In the genomic region with DNA sequence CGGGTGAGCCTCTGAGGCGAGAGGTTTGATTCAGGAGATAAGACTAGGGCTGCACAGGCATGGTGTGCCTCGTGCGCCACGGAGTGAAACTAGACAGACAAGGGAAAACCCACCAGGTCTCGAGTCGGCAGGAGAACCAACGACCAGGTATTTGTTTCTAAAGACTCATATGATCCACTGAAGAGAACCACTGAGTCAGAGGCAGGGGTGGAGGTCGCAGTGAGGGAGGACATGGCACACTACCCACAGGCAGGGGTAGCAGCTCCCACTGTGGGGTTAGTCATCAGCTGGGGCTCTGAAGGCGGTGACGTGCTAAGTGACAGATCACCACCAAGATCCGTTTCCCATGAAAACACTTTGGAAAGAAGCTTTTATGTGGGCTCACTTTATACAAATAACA, we compare ENCODE assay signal across 9 cellular contexts. TPM values are rescaled to one million over a fixed set of nuclear protein-coding genes. Genes with fewer than 3 reads are reported as not detected.
DNase-seq lines count a peak whose midpoint lies in the region; ATAC-seq, FAIRE-seq and TF ChIP-seq lines count a peak whose summit lies in the region.
"Had no signal": no experiment of that assay in that cellular context is flagged by ENCODE, and none has a peak within 500 bp of the region (broad histone marks: within the 10 kb centered on the region; RNA-seq: fewer than 3 reads in every experiment).

No MANE protein-coding gene starts in this region.

- H3K4me1 Mint-ChIP-seq in WTC11: peaks cover 53% of the 10 kb centered on the region

- H2AFZ ChIP-seq in K562 (ENCODE audit: low read depth, low read length): no peak overlapping the region

- no peaks in the 10 kb centered on the region for H3K27me3 ChIP-seq in K562 (ENCODE audit: control insufficient read depth in 2 of 2, insufficient read depth in 2 of 2, low read length in 2 of 2)
- H3K27me3 ChIP-seq in A673 (replicated peaks; ENCODE audit: insufficient read depth, low read depth, low read length, poor library complexity): no peaks in the 10 kb centered on the region
- H3K27me3 ChIP-seq in esophagus squamous epithelium: no peaks in the 10 kb centered on the region
- H3K27me3 ChIP-seq: heart right ventricle had no signal

- DNase-seq in CD1c-positive myeloid dendritic cell (ENCODE audit: extremely low spot score): peak; percentile 75
- DNase-seq in WTC11 (ENCODE audit: low spot score): no peak
- no peak for DNase-seq in K562 (ENCODE audit: extremely low read depth in 1 of 4, low spot score in 3 of 4)
- peak; percentile 77 for DNase-seq in stimulated activated CD4-positive, alpha-beta T cell treated with anti-CD3 and anti-CD28 coated beads, Interleukin-12 subunit alpha, Interleukin-12 subunit beta, amount 100 ng/mL, for 4 hours
- DNase-seq in GM19239 (ENCODE audit: insufficient read length, low spot score): no peak
- DNase-seq in A673 (ENCODE audit: low spot score): no peak
- DNase-seq in esophagus squamous epithelium (lab: John Stamatoyannopoulos, UW): no peak
- no peak for DNase-seq in Right ventricle myocardium inferior (ENCODE audit: missing footprints)
- DNase-seq: heart right ventricle had no signal

- CTCF ChIA-PET in WTC11 (lab: Charles Lee): no interaction called here
- CTCF ChIA-PET in K562 (lab: Yijun Ruan, JAX; ENCODE audit: low intra/inter-chr PET ratio): no interaction called here
- CTCF ChIA-PET in A673 (lab: Charles Lee): no interaction called here

- BruUV-seq in K562 (replicated peaks; lab: Mats Ljungman, UMichigan): no TSS peak
- no TSS peak for BruUV-seq in A673 (replicated peaks; lab: Mats Ljungman, UMichigan)

- no peaks in the 10 kb centered on the region for H3K9me3 ChIP-seq in K562 (replicated peaks; ENCODE audit: control insufficient read depth, insufficient read depth, low read depth, low read length)
- no peaks in the 10 kb centered on the region for H3K9me3 ChIP-seq in A673 (ENCODE audit: low read depth, low read length, poor library complexity, severe bottlenecking)
- no peaks in the 10 kb centered on the region for H3K9me3 ChIP-seq in esophagus squamous epithelium
- H3K9me3 ChIP-seq: heart right ventricle had no signal

- H3K9me1 ChIP-seq in K562 (ENCODE audit: control insufficient read depth, insufficient read depth, low read length): no peaks in the 10 kb centered on the region

- H3K4me2 ChIP-seq in K562 (ENCODE audit: insufficient read depth, low read length): no peak overlapping the region

- H4K20me1 ChIP-seq in K562 (replicated peaks; ENCODE audit: control insufficient read depth, insufficient read depth, low read length): peaks cover 13% of the 10 kb centered on the region; the same call in 1 of the 2 replicates

- H3K36me3 Mint-ChIP-seq in WTC11: peaks cover 3% of the 10 kb centered on the region; the same call in 1 of the 2 replicates

- no peak for TF ChIP-seq EP300 in K562 (IDR thresholded peaks at IDR 0.05; ENCODE audit: low read length)

- H3K27me3 Mint-ChIP-seq in WTC11 (ENCODE audit: low read depth): no peaks in the 10 kb centered on the region

- no peak for ATAC-seq in WTC11
- no peak for ATAC-seq in K562
- no peak for ATAC-seq in Right ventricle myocardium inferior

- H3K27ac Mint-ChIP-seq in WTC11: peak overlapping the region; percentile 60

- FAIRE-seq in K562 (lab: Jason Lieb, UNC): no peak
- FAIRE-seq in GM19239 (lab: Jason Lieb, UNC): no peak

- H3K4me1 ChIP-seq in K562 (replicated peaks in 1 of 2; ENCODE audit: control insufficient read depth in 2 of 2, insufficient read depth in 2 of 2, low read length in 2 of 2) (peaks cover 0 to 3% of the 10 kb centered on the region in 2 experiments; a peak in 3 of 5 replicates), A673 (ENCODE audit: insufficient read depth, low read length, poor library complexity, severe bottlenecking) (peaks cover 27% of the 10 kb centered on the region), esophagus squamous epithelium (peaks cover 13 to 96% (median 47%) of the 10 kb centered on the region in 3 donors)

- peak overlapping the region in 1 of 2 experiments; percentile 62; a peak in 1 of 4 replicates for H3K9ac ChIP-seq in K562 (ENCODE audit: insufficient read depth in 1 of 2, low read depth in 2 of 2, low read length in 2 of 2)

- TF ChIP-seq CTCF in WTC11 (IDR thresholded peaks at IDR 0.05) (no peak), K562 (IDR thresholded peaks at IDR 0.05 in 2 of 3, conservative IDR thresholded peaks at IDR 0.05 in 1 of 3; ENCODE audit: insufficient read depth in 2 of 3, low read depth in 1 of 3, low read length in 3 of 3) (no peak), A673 (conservative IDR thresholded peaks at IDR 0.05; ENCODE audit: low read depth, low read length) (no peak), esophagus squamous epithelium (IDR thresholded peaks at IDR 0.05) (no peak)

- H3K4me3 ChIP-seq in K562: no peak overlapping the region
- H3K4me3 ChIP-seq in A673 (ENCODE audit: low read depth, low read length, poor library complexity, severe bottlenecking): no peak overlapping the region
- peak overlapping the region in 1 of 4 donors; percentile 42 for H3K4me3 ChIP-seq in esophagus squamous epithelium
- H3K4me3 ChIP-seq: heart right ventricle had no signal

- no peak overlapping the region for H3K27ac ChIP-seq in K562 (ENCODE audit: extremely low read depth, low read depth, low read length)
- H3K27ac ChIP-seq in A673 (ENCODE audit: low read depth, low read length, poor library complexity, severe bottlenecking): no peak overlapping the region
- peak overlapping the region in 1 of 4 donors; percentile 30 for H3K27ac ChIP-seq in esophagus squamous epithelium

- TF ChIP-seq RAD21 in K562 (CRISPR knock-in tag; conservative IDR thresholded peaks at IDR 0.05 in 1 of 2, IDR thresholded peaks at IDR 0.05 in 1 of 2): no peak

- TF ChIP-seq POLR2A in K562 (conservative IDR thresholded peaks at IDR 0.05) (no peak), esophagus squamous epithelium (IDR thresholded peaks at IDR 0.05) (no peak)

- WGBS in K562 (ENCODE audit: insufficient coverage, low coverage, missing lambda C conversion rate): 61% methylated on average over 12 of the region's 12 CpGs
- WGBS in esophagus squamous epithelium, 2 donors: 61 to 71% methylated on average over 12 of the region's 12 CpGs

- no peaks in the 10 kb centered on the region for H3K9me3 Mint-ChIP-seq in WTC11

- no peak overlapping the region for H3K4me3 Mint-ChIP-seq in WTC11

- POLR2A ChIA-PET in WTC11 (lab: Charles Lee) (no interaction called here), K562 (lab: Yijun Ruan, JAX) (interaction anchor here (0.5 to 1.3 kb wide), 3 partner anchors 10 to 33 kb away, joined by 3 to 4 read pairs (median 3); no protein-coding TSS in a partner anchor), A673 (lab: Charles Lee; ENCODE audit: low non-redundant PET) (no interaction called here)

- intact Hi-C loops in K562 (cut with micrococcal nuclease) (no loop called here), A673 (cut with micrococcal nuclease; ENCODE audit: unreplicated experiment) (no loop called here), esophagus squamous epithelium (cut with DNase I) (no loop called here), Right ventricle myocardium inferior (cut with DNase I) (no loop called here)

- H3K36me3 ChIP-seq in K562 (ENCODE audit: control insufficient read depth, insufficient read depth, low read length) (no peaks in the 10 kb centered on the region), A673 (ENCODE audit: insufficient read depth, low read length, poor library complexity, severe bottlenecking) (no peaks in the 10 kb centered on the region), esophagus squamous epithelium (no peaks in the 10 kb centered on the region)

- in situ Hi-C loops in K562 (cut with MboI): no loop called here

- peaks cover 56% of the 10 kb centered on the region for H3K79me2 ChIP-seq in K562 (ENCODE audit: control insufficient read depth, insufficient read depth, low read length)

TF ChIP-seq in WTC11, 78 proteins besides CTCF, POLR2A, EP300 and RAD21 (continues in another document):
- TF ChIP-seq NR1H2 (CRISPR knock-in tag; IDR thresholded peaks at IDR 0.05): no peak

TF ChIP-seq in K562, 482 proteins besides CTCF, POLR2A, EP300 and RAD21 (continues in another document):
- TF ChIP-seq ZNF76 (CRISPR knock-in tag; IDR thresholded peaks at IDR 0.05; ENCODE audit: borderline replicate concordance) (no peak), DLX4 (CRISPR knock-in tag; IDR thresholded peaks at IDR 0.05) (no peak), TCF7 (IDR thresholded peaks at IDR 0.05; ENCODE audit: borderline replicate concordance) (no peak), FOSL1 (tag; conservative IDR thresholded peaks at IDR 0.05) (peak; percentile 36), ZNF23 (CRISPR knock-in tag; IDR thresholded peaks at IDR 0.05) (no peak), MIER1 (IDR thresholded peaks at IDR 0.05; ENCODE audit: low read depth) (no peak), ZSCAN29 (IDR thresholded peaks at IDR 0.05) (no peak)

RNA-seq across cellular contexts. Expression of gene CHSY1, which starts 45.7 kb away (rescaled TPM):
- 56.3 to 59.1 TPM (median 57.4 TPM) in 3 replicates for total RNA-seq in WTC11 (2021)
- 29.6 and 50.1 TPM in 2 replicates for total RNA-seq in K562 (2011; cell fraction: chromatin; rRNA removed; ENCODE audit: low replicate concordance)
- 21.4 and 23.2 TPM in 2 replicates for total RNA-seq in K562 (2011; cell fraction: nucleolus; rRNA removed)
- total RNA-seq in K562 (2011; cell fraction: nucleoplasm; rRNA removed): 37.2 and 50.9 TPM in 2 replicates
- total RNA-seq in K562 (2014; rRNA removed): 7.7 and 9.0 TPM in 2 replicates
- 13.4 and 17.1 TPM in 2 replicates for total RNA-seq in K562 (2014; rRNA removed; fragmentation: Illumina TruSeq; extraction: Trizol)
- 13.4 and 14.5 TPM in 2 replicates for total RNA-seq in K562 (2015; rRNA removed; fragmentation: Illumina TruSeq; extraction: Trizol)
- 14.7 and 16.4 TPM in 2 replicates for total RNA-seq in K562 (2021)
- 11.1 and 14.6 TPM in 2 replicates for polyA plus RNA-seq in K562 (2011; rRNA removed)
- polyA plus RNA-seq in K562 (2011; cell fraction: cytosol; rRNA removed): 7.1 and 9.9 TPM in 2 replicates
- 7.7 and 8.3 TPM in 2 replicates for polyA plus RNA-seq in K562 (2011; cell fraction: nucleus; rRNA removed)
- 9.1 and 9.7 TPM in 2 replicates for polyA plus RNA-seq in K562 (2012)
- polyA plus RNA-seq in K562 (2014; fragmentation: Illumina TruSeq; extraction: Trizol): 12.8 and 14.9 TPM in 2 replicates
- polyA plus RNA-seq in K562 (2014; fragmentation: Nextera tagmentation; extraction: Ambion mirVana): 10 to 100 TPM in 1 of 2 experiments, 1 to 10 TPM in 1; 7.0 to 11.1 TPM
- polyA plus RNA-seq in K562 (2014; rRNA removed): 9.0 and 9.2 TPM in 2 replicates
- polyA minus RNA-seq in K562 (2011; rRNA and poly(A)+ RNA removed): 24.8 and 27.9 TPM in 2 replicates
- polyA minus RNA-seq in K562 (2011; cell fraction: cytosol; rRNA and poly(A)+ RNA removed): 14.9 and 16.7 TPM in 2 replicates
- 5.0 and 7.9 TPM in 2 replicates for polyA minus RNA-seq in K562 (2011; cell fraction: nucleus; rRNA and poly(A)+ RNA removed)
- 47.0 and 48.3 TPM in 2 replicates for total RNA-seq in A673 (2021)
- total RNA-seq in esophagus squamous epithelium: 10 to 100 TPM in 3 of 4 donors, 1 to 10 TPM in 1; 8.8 to 19.3 (median 11.4) TPM
- 13.3 TPM for total RNA-seq in Right ventricle myocardium inferior

Comparison
In these comparisons a context has a peak if more than half of its experiments do, and no peak if none do; other contexts are left out.
1. DNase-seq: peak in CD1c-positive myeloid dendritic cell (single experiment) and stimulated activated CD4-positive, alpha-beta T cell treated with anti-CD3 and anti-CD28 coated beads, Interleukin-12 subunit alpha, Interleukin-12 subunit beta, amount 100 ng/mL, for 4 hours (single experiment); none in WTC11 (single experiment), K562 (0 of 4), GM19239 (single experiment), A673 (single experiment), esophagus squamous epithelium (single experiment) and Right ventricle myocardium inferior (single experiment).